In the genomic region with DNA sequence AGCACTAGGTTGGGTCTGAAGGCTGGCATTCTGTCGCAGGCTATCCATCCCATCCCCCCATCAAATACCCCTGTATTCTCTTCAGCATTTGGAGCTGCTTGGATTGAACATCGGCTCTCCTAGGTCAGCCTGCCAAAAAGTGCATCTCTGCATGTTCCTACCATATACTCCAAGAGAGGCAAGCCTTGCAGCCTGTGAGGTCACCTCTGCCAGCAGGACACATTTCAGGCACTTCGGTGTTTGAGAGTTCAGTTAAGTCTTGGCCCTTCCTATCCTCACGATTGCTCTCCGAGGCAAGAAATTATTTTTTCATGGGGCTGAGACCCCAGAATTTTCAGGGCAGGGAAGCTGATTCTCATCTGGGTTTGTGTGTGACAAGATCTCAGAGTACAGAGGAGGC, we compare ENCODE assay signal across 22 cellular contexts. TPM values are rescaled to one million over a fixed set of nuclear protein-coding genes. Genes with fewer than 3 reads are reported as not detected.
"Had no signal": no experiment of that assay in that cellular context is flagged by ENCODE, and none has a peak within 500 bp of the region (broad histone marks: within the 10 kb centered on the region; RNA-seq: fewer than 3 reads in every experiment).

No MANE protein-coding gene starts in this region.

- H3K36me3 ChIP-seq: esophagus muscularis mucosa, transverse colon, vagina had no signal

- H3K9me3 Mint-ChIP-seq: activated naive CD8-positive, alpha-beta T cell treated with anti-CD3 and anti-CD28 coated beads for 36 hours; stimulated activated naive B cell treated with anti-CD40 and anti-IgM and Interleukin-4, amounts not matched to agents 10 μg/mL and 1 μg/mL and 100 μg/mL, for 72 hours; WTC11 had no signal

- H3K27ac ChIP-seq: esophagus muscularis mucosa, transverse colon, vagina had no signal

- H3K36me3 Mint-ChIP-seq: activated naive CD8-positive, alpha-beta T cell treated with anti-CD3 and anti-CD28 coated beads for 36 hours; stimulated activated naive B cell treated with anti-CD40 and anti-IgM and Interleukin-4, amounts not matched to agents 10 μg/mL and 1 μg/mL and 100 μg/mL, for 72 hours; WTC11 had no signal

- H3K9me3 ChIP-seq: esophagus muscularis mucosa, transverse colon, vagina had no signal

- DNase-seq: activated naive CD4-positive, alpha-beta T cell; activated naive CD8-positive, alpha-beta T cell treated with anti-CD3 and anti-CD28 coated beads for 36 hours; central memory CD4-positive, alpha-beta T cell; effector memory CD4-positive, alpha-beta T cell; hippocampal formation; left ventricle myocardium superior; stimulated activated CD4-positive, alpha-beta T cell treated with anti-CD3 and anti-CD28 coated beads, Interleukin-2, amount 100 ng/mL, for 48 hours; stimulated activated CD8-positive, alpha-beta memory T cell treated with anti-CD3 and anti-CD28 coated beads, Interleukin-4, amount 100 ng/mL, for 48 hours; stimulated activated naive B cell treated with anti-CD40 and anti-IgM and Interleukin-4, amounts not matched to agents 10 μg/mL and 1 μg/mL and 100 μg/mL, for 72 hours; T1000; transverse colon had no signal

- ATAC-seq: left ventricle myocardium superior; stimulated activated naive B cell treated with anti-CD40 and anti-IgM and Interleukin-4, amounts not matched to agents 10 μg/mL and 1 μg/mL and 100 μg/mL, for 72 hours; WTC11 had no signal

- H3K27ac Mint-ChIP-seq: activated naive CD8-positive, alpha-beta T cell treated with anti-CD3 and anti-CD28 coated beads for 36 hours; stimulated activated naive B cell treated with anti-CD40 and anti-IgM and Interleukin-4, amounts not matched to agents 10 μg/mL and 1 μg/mL and 100 μg/mL, for 72 hours; WTC11 had no signal

- FAIRE-seq: astrocyte, frontal cortex had no signal

- H3K4me3 ChIP-seq: esophagus muscularis mucosa, transverse colon, vagina had no signal

- H3K4me3 Mint-ChIP-seq: activated naive CD8-positive, alpha-beta T cell treated with anti-CD3 and anti-CD28 coated beads for 36 hours; stimulated activated naive B cell treated with anti-CD40 and anti-IgM and Interleukin-4, amounts not matched to agents 10 μg/mL and 1 μg/mL and 100 μg/mL, for 72 hours; WTC11 had no signal

RNA-seq across cellular contexts. Expression of gene GPR25, which starts 2.6 kb away (rescaled TPM):
- total RNA-seq: activated naive CD8-positive, alpha-beta T cell treated with anti-CD3 and anti-CD28 coated beads for 36 hours; astrocyte; dermis microvascular lymphatic vessel endothelial cell; esophagus muscularis mucosa; frontal cortex; left ventricle myocardium superior; myocyte; osteoblast; posterior vena cava; T-helper 1 cell treated with Interleukin-12 subunit alpha and Interleukin-12 subunit beta and Interleukin-4 antibody, amounts not matched to agents 30 ng/mL and 1 ng/mL, for 36 hours; WTC11 had no signal
- polyA plus RNA-seq: neural cell had no signal

RNA-seq across cellular contexts. Expression of gene INAVA, which starts 19.3 kb away (rescaled TPM):
- total RNA-seq: dermis microvascular lymphatic vessel endothelial cell; T-helper 1 cell treated with Interleukin-12 subunit alpha and Interleukin-12 subunit beta and Interleukin-4 antibody, amounts not matched to agents 30 ng/mL and 1 ng/mL, for 36 hours had no signal
